Comparison of ENCODE assay signal across 19 cellular contexts in genomic region chr1:48115835-48116234, GRCh38.
"Had no signal": no experiment of that assay in that cellular context is flagged by ENCODE, and none has a peak within 500 bp of the region (broad histone marks: within the 10 kb centered on the region; RNA-seq: fewer than 3 reads in every experiment).

No MANE protein-coding gene starts in this region.

- H3K4me3 ChIP-seq: colonic mucosa, lung, smooth muscle cell, thyroid gland, uterus had no signal

- H3K4me1 ChIP-seq: colonic mucosa, foreskin keratinocyte, uterus had no signal

- H3K4me2 ChIP-seq: smooth muscle cell had no signal

- H3K27me3 ChIP-seq: colonic mucosa, thyroid gland, uterus had no signal

- H3K36me3 ChIP-seq: colonic mucosa, thyroid gland, uterus had no signal

- DNase-seq: colonic mucosa; effector CD4-positive, alpha-beta T cell; endodermal cell; erythroblast; foreskin keratinocyte; immature natural killer cell; left ventricle myocardium superior; mesenchymal stem cell; midbrain; naive B cell; nephron progenitor cell; stimulated activated CD4-positive, alpha-beta T cell treated with anti-CD3 and anti-CD28 coated beads, Interleukin-2, amount 100 ng/mL, for 48 hours; stimulated activated naive CD4-positive, alpha-beta T cell treated with Interleukin-2 at 50 U/mL for 16 hours; thyroid gland; uterus had no signal

- H3K9me3 ChIP-seq: colonic mucosa, thyroid gland, uterus had no signal

- H3K27ac ChIP-seq: colonic mucosa, foreskin keratinocyte, thyroid gland, uterus had no signal

- ATAC-seq: left ventricle myocardium superior had no signal

- FAIRE-seq: endothelial cell of umbilical vein, keratinocyte had no signal
